ENCODE assay signal across 1 cellular context in the genomic region with DNA sequence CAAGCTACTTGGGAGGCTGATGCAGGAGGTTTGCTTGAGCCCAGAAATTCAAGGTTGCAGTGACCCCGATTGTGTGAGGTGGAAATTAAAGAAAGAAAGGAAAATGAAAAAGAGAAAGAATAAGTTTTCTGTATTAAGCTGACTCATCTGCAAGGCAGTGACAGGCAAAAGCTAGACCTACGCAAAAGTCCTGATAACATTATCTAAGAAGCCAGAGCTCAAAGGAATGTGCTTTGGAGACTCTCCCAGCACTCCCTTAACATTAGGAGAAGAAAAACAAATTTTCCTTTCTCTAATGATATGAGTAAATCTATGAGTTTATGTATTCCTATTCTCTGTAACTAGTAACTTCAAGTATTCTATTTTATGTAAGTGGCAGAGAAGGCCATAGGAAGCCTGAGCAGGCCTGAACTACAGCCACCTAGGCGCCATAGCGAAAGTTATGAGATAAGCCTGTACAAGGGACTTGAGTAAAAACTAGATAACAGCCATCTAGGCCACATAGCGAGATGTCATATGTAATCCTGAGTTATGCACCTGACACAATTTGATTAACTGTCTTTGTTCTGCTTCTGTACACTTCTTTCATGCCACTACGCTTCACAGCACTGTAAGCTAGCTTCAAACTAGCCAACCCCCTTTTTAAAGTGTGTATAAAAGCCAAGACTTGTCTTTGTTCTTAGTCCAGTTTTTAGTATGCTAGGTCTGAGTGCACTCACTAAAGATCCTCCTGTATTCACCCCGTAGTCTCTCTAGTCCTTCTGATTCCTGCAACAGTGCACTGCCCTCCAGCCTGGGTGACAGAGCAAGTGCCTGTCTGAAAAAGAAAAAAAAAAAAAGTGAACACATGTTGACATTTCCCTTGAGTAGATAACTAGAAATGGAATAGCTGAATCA.
TF ChIP-seq lines count a peak whose summit lies in the region.

No MANE protein-coding gene starts in this region.

TF ChIP-seq in K562, 482 proteins besides CTCF, POLR2A, EP300 and RAD21 (continued from another document and continues in another):
- TF ChIP-seq, protein P1, sequence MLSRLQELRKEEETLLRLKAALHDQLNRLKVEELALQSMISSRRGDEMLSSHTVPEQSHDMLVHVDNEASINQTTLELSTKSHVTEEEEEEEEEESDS (CRISPR knock-in tag; IDR thresholded peaks at IDR 0.05) = no peak
- TF ChIP-seq, protein P2, sequence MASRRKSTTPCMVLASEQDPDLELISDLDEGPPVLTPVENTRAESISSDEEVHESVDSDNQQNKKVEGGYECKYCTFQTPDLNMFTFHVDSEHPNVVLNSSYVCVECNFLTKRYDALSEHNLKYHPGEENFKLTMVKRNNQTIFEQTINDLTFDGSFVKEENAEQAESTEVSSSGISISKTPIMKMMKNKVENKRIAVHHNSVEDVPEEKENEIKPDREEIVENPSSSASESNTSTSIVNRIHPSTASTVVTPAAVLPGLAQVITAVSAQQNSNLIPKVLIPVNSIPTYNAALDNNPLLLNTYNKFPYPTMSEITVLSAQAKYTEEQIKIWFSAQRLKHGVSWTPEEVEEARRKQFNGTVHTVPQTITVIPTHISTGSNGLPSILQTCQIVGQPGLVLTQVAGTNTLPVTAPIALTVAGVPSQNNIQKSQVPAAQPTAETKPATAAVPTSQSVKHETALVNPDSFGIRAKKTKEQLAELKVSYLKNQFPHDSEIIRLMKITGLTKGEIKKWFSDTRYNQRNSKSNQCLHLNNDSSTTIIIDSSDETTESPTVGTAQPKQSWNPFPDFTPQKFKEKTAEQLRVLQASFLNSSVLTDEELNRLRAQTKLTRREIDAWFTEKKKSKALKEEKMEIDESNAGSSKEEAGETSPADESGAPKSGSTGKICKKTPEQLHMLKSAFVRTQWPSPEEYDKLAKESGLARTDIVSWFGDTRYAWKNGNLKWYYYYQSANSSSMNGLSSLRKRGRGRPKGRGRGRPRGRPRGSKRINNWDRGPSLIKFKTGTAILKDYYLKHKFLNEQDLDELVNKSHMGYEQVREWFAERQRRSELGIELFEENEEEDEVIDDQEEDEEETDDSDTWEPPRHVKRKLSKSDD (conservative IDR thresholded peaks at IDR 0.05; ENCODE audit: low read length) = no peak
- TF ChIP-seq PHTF2 (CRISPR knock-in tag; IDR thresholded peaks at IDR 0.05) (no peak), LEF1 (IDR thresholded peaks at IDR 0.05) (no peak), KAT8 (IDR thresholded peaks at IDR 0.05; ENCODE audit: low read depth) (no peak), HMG20B (CRISPR knock-in tag; IDR thresholded peaks at IDR 0.05) (no peak), TCF7 (IDR thresholded peaks at IDR 0.05; ENCODE audit: borderline replicate concordance) (no peak), RBM39 (optimal IDR thresholded peaks at IDR 0.05; ENCODE audit: low read depth, low read length) (no peak), HLTF (IDR thresholded peaks at IDR 0.05) (peak; percentile 100), ZNF444 (CRISPR knock-in tag; IDR thresholded peaks at IDR 0.05) (no peak), DMBX1 (CRISPR knock-in tag; IDR thresholded peaks at IDR 0.05; ENCODE audit: borderline replicate concordance) (no peak), NCOA2 (IDR thresholded peaks at IDR 0.05; ENCODE audit: partially characterized antibody in 2 of 2) (no peak), YBX1 (IDR thresholded peaks at IDR 0.05) (no peak), TGIF2 (CRISPR knock-in tag; IDR thresholded peaks at IDR 0.05) (no peak), SLC30A9 (CRISPR knock-in tag; IDR thresholded peaks at IDR 0.05) (no peak), MAFK (IDR thresholded peaks at IDR 0.05; ENCODE audit: low read length) (peak; percentile 41; the same call in 1 of the 2 replicates), CREBBP (IDR thresholded peaks at IDR 0.05; ENCODE audit: low read depth, low read length) (no peak), TAF9B (IDR thresholded peaks at IDR 0.05; ENCODE audit: partially characterized antibody) (no peak), NELFE (IDR thresholded peaks at IDR 0.05; ENCODE audit: insufficient read depth, insufficient read length) (no peak), KDM5B (IDR thresholded peaks at IDR 0.05; ENCODE audit: insufficient replicate concordance, low read depth, low read length) (no peak), ZNF668 (CRISPR knock-in tag; IDR thresholded peaks at IDR 0.05) (no peak), SP1 (CRISPR knock-in tag; IDR thresholded peaks at IDR 0.05) (0 out of 2 replicates have a peak, but pooled peaks have one; percentile 31), ZNF282 (CRISPR knock-in tag; IDR thresholded peaks at IDR 0.05) (no peak), CBX8 (IDR thresholded peaks at IDR 0.05; ENCODE audit: borderline replicate concordance, extremely low read depth, low read depth, low read length, poor library complexity, severe bottlenecking) (no peak), BRCA1 (IDR thresholded peaks at IDR 0.05) (no peak), BRCA1 (CRISPR knock-in tag; IDR thresholded peaks at IDR 0.05) (no peak), ZFP30 (CRISPR knock-in tag; IDR thresholded peaks at IDR 0.05; ENCODE audit: borderline replicate concordance) (no peak)
- TF ChIP-seq, protein P3, sequence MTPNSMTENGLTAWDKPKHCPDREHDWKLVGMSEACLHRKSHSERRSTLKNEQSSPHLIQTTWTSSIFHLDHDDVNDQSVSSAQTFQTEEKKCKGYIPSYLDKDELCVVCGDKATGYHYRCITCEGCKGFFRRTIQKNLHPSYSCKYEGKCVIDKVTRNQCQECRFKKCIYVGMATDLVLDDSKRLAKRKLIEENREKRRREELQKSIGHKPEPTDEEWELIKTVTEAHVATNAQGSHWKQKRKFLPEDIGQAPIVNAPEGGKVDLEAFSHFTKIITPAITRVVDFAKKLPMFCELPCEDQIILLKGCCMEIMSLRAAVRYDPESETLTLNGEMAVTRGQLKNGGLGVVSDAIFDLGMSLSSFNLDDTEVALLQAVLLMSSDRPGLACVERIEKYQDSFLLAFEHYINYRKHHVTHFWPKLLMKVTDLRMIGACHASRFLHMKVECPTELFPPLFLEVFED (CRISPR knock-in tag; conservative IDR thresholded peaks at IDR 0.05) = no peak
- TF ChIP-seq, protein P4, sequence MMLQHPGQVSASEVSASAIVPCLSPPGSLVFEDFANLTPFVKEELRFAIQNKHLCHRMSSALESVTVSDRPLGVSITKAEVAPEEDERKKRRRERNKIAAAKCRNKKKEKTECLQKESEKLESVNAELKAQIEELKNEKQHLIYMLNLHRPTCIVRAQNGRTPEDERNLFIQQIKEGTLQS (IDR thresholded peaks at IDR 0.05) = peak; percentile 11; the same call in 1 of the 2 replicates
- TF ChIP-seq, protein P4 (CRISPR knock-in tag; conservative IDR thresholded peaks at IDR 0.05) = no peak
- TF ChIP-seq, protein P5, sequence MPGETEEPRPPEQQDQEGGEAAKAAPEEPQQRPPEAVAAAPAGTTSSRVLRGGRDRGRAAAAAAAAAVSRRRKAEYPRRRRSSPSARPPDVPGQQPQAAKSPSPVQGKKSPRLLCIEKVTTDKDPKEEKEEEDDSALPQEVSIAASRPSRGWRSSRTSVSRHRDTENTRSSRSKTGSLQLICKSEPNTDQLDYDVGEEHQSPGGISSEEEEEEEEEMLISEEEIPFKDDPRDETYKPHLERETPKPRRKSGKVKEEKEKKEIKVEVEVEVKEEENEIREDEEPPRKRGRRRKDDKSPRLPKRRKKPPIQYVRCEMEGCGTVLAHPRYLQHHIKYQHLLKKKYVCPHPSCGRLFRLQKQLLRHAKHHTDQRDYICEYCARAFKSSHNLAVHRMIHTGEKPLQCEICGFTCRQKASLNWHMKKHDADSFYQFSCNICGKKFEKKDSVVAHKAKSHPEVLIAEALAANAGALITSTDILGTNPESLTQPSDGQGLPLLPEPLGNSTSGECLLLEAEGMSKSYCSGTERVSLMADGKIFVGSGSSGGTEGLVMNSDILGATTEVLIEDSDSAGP (CRISPR knock-in tag; IDR thresholded peaks at IDR 0.05) = no peak
- TF ChIP-seq, protein P6, sequence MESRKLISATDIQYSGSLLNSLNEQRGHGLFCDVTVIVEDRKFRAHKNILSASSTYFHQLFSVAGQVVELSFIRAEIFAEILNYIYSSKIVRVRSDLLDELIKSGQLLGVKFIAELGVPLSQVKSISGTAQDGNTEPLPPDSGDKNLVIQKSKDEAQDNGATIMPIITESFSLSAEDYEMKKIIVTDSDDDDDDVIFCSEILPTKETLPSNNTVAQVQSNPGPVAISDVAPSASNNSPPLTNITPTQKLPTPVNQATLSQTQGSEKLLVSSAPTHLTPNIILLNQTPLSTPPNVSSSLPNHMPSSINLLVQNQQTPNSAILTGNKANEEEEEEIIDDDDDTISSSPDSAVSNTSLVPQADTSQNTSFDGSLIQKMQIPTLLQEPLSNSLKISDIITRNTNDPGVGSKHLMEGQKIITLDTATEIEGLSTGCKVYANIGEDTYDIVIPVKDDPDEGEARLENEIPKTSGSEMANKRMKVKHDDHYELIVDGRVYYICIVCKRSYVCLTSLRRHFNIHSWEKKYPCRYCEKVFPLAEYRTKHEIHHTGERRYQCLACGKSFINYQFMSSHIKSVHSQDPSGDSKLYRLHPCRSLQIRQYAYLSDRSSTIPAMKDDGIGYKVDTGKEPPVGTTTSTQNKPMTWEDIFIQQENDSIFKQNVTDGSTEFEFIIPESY (CRISPR knock-in tag; IDR thresholded peaks at IDR 0.05) = no peak
- TF ChIP-seq, protein P7, sequence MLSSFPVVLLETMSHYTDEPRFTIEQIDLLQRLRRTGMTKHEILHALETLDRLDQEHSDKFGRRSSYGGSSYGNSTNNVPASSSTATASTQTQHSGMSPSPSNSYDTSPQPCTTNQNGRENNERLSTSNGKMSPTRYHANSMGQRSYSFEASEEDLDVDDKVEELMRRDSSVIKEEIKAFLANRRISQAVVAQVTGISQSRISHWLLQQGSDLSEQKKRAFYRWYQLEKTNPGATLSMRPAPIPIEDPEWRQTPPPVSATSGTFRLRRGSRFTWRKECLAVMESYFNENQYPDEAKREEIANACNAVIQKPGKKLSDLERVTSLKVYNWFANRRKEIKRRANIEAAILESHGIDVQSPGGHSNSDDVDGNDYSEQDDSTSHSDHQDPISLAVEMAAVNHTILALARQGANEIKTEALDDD (IDR thresholded peaks at IDR 0.05) = no peak; the same call in 1 of the 2 replicates
- TF ChIP-seq, protein P8, sequence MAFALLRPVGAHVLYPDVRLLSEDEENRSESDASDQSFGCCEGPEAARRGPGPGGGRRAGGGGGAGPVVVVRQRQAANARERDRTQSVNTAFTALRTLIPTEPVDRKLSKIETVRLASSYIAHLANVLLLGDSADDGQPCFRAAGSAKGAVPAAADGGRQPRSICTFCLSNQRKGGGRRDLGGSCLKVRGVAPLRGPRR (CRISPR knock-in tag; IDR thresholded peaks at IDR 0.05) = no peak
- TF ChIP-seq, protein P9, sequence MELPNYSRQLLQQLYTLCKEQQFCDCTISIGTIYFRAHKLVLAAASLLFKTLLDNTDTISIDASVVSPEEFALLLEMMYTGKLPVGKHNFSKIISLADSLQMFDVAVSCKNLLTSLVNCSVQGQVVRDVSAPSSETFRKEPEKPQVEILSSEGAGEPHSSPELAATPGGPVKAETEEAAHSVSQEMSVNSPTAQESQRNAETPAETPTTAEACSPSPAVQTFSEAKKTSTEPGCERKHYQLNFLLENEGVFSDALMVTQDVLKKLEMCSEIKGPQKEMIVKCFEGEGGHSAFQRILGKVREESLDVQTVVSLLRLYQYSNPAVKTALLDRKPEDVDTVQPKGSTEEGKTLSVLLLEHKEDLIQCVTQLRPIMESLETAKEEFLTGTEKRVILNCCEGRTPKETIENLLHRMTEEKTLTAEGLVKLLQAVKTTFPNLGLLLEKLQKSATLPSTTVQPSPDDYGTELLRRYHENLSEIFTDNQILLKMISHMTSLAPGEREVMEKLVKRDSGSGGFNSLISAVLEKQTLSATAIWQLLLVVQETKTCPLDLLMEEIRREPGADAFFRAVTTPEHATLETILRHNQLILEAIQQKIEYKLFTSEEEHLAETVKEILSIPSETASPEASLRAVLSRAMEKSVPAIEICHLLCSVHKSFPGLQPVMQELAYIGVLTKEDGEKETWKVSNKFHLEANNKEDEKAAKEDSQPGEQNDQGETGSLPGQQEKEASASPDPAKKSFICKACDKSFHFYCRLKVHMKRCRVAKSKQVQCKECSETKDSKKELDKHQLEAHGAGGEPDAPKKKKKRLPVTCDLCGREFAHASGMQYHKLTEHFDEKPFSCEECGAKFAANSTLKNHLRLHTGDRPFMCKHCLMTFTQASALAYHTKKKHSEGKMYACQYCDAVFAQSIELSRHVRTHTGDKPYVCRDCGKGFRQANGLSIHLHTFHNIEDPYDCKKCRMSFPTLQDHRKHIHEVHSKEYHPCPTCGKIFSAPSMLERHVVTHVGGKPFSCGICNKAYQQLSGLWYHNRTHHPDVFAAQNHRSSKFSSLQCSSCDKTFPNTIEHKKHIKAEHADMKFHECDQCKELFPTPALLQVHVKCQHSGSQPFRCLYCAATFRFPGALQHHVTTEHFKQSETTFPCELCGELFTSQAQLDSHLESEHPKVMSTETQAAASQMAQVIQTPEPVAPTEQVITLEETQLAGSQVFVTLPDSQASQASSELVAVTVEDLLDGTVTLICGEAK (IDR thresholded peaks at IDR 0.05) = no peak
- TF ChIP-seq, protein P9 (CRISPR knock-in tag; IDR thresholded peaks at IDR 0.05) = no peak
- TF ChIP-seq, protein P10, sequence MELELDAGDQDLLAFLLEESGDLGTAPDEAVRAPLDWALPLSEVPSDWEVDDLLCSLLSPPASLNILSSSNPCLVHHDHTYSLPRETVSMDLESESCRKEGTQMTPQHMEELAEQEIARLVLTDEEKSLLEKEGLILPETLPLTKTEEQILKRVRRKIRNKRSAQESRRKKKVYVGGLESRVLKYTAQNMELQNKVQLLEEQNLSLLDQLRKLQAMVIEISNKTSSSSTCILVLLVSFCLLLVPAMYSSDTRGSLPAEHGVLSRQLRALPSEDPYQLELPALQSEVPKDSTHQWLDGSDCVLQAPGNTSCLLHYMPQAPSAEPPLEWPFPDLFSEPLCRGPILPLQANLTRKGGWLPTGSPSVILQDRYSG (tag; conservative IDR thresholded peaks at IDR 0.05; ENCODE audit: low read depth) = no peak
